In genomic region chr5:138334867-138335447, GRCh38 we compare ENCODE assay signal across 20 cellular contexts. TPM values are rescaled to one million over a fixed set of nuclear protein-coding genes. Genes with fewer than 3 reads are reported as not detected.
DNase-seq lines count a peak whose midpoint lies in the region; ATAC-seq and TF ChIP-seq lines count a peak whose summit lies in the region.
"Had no signal": no experiment of that assay in that cellular context is flagged by ENCODE, and none has a peak within 500 bp of the region (broad histone marks: within the 10 kb centered on the region; RNA-seq: fewer than 3 reads in every experiment).

No MANE protein-coding gene starts in this region.

- no peaks in the 10 kb centered on the region for H3K27me3 ChIP-seq in MG63
- no peaks in the 10 kb centered on the region for H3K27me3 ChIP-seq in brain microvascular endothelial cell (replicated peaks)
- H3K27me3 ChIP-seq: dorsolateral prefrontal cortex, hepatocyte, spleen, upper lobe of right lung had no signal

- ATAC-seq in natural killer cell treated with Interleukin-12 subunit alpha and Interleukin-12 subunit beta and Interleukin-15 and Interleukin-18, amount 100 ng/mL, for 72 hours, result no peak
- no peak for ATAC-seq in activated CD8-positive, alpha-beta memory T cell treated with anti-CD3 and anti-CD28 coated beads, Interleukin-2, amount 10 ng/mL, durations not matched to agents 7 days and 5 days
- ATAC-seq: CD8-positive, alpha-beta T cell; left colon; upper lobe of right lung had no signal

- intact Hi-C loops in activated CD4-positive, alpha-beta T cell treated with anti-CD3 and anti-CD28 coated beads, Interleukin-2, amount 10 ng/mL, durations not matched to agents 24 days and 14 days (cut with micrococcal nuclease), result loop anchor here (5.0 to 10.0 kb wide), 4 partner anchors 300 to 1070 kb away; partner anchors contain the start of genes FAM13B, HNRNPA0 and SPATA24

- peaks cover 9% of the 10 kb centered on the region; the same call in 1 of the 2 replicates for H3K36me3 ChIP-seq in MG63
- H3K36me3 ChIP-seq in brain microvascular endothelial cell (replicated peaks), result no peaks in the 10 kb centered on the region
- H3K36me3 ChIP-seq: spleen, upper lobe of right lung had no signal

- H3K4me1 Mint-ChIP-seq in activated CD4-positive, alpha-beta T cell treated with anti-CD3 and anti-CD28 coated beads, Interleukin-2, amount 10 ng/mL, durations not matched to agents 24 days and 14 days, result peaks cover 43% of the 10 kb centered on the region
- H3K4me1 Mint-ChIP-seq in natural killer cell treated with Interleukin-12 subunit alpha and Interleukin-12 subunit beta and Interleukin-15 and Interleukin-18, amount 100 ng/mL, for 72 hours (ENCODE audit: low read depth in 2 of 2), result peaks cover 30 to 53% of the 10 kb centered on the region in 2 donors
- H3K4me1 Mint-ChIP-seq in activated CD8-positive, alpha-beta memory T cell treated with anti-CD3 and anti-CD28 coated beads, Interleukin-2, amount 10 ng/mL, durations not matched to agents 7 days and 5 days, result peaks cover 39% of the 10 kb centered on the region

- H3K36me3 Mint-ChIP-seq in activated CD4-positive, alpha-beta T cell treated with anti-CD3 and anti-CD28 coated beads, Interleukin-2, amount 10 ng/mL, durations not matched to agents 24 days and 14 days (ENCODE audit: low read depth), result no peaks in the 10 kb centered on the region
- H3K36me3 Mint-ChIP-seq in natural killer cell treated with Interleukin-12 subunit alpha and Interleukin-12 subunit beta and Interleukin-15 and Interleukin-18, amount 100 ng/mL, for 72 hours, result no peaks in the 10 kb centered on the region
- H3K36me3 Mint-ChIP-seq in activated CD8-positive, alpha-beta memory T cell treated with anti-CD3 and anti-CD28 coated beads, Interleukin-2, amount 10 ng/mL, durations not matched to agents 7 days and 5 days, result peaks cover 1% of the 10 kb centered on the region

- TF ChIP-seq CTCF in brain microvascular endothelial cell (IDR thresholded peaks at IDR 0.05; ENCODE audit: low read depth, low read length, missing control alignments), result no peak

- H3K4me3 Mint-ChIP-seq in activated CD4-positive, alpha-beta T cell treated with anti-CD3 and anti-CD28 coated beads, Interleukin-2, amount 10 ng/mL, durations not matched to agents 24 days and 14 days, result no peak overlapping the region
- H3K4me3 Mint-ChIP-seq in natural killer cell treated with Interleukin-12 subunit alpha and Interleukin-12 subunit beta and Interleukin-15 and Interleukin-18, amount 100 ng/mL, for 72 hours, result peak overlapping the region; percentile 56
- no peak overlapping the region for H3K4me3 Mint-ChIP-seq in activated CD8-positive, alpha-beta memory T cell treated with anti-CD3 and anti-CD28 coated beads, Interleukin-2, amount 10 ng/mL, durations not matched to agents 7 days and 5 days

- no peaks in the 10 kb centered on the region for H3K9me3 ChIP-seq in MG63
- H3K9me3 ChIP-seq: spleen, upper lobe of right lung had no signal

- H3K9me3 Mint-ChIP-seq in activated CD4-positive, alpha-beta T cell treated with anti-CD3 and anti-CD28 coated beads, Interleukin-2, amount 10 ng/mL, durations not matched to agents 24 days and 14 days, result no peaks in the 10 kb centered on the region
- H3K9me3 Mint-ChIP-seq in natural killer cell treated with Interleukin-12 subunit alpha and Interleukin-12 subunit beta and Interleukin-15 and Interleukin-18, amount 100 ng/mL, for 72 hours, result no peaks in the 10 kb centered on the region
- H3K9me3 Mint-ChIP-seq in activated CD8-positive, alpha-beta memory T cell treated with anti-CD3 and anti-CD28 coated beads, Interleukin-2, amount 10 ng/mL, durations not matched to agents 7 days and 5 days (ENCODE audit: low read depth), result no peaks in the 10 kb centered on the region
- H3K9me3 Mint-ChIP-seq: CD8-positive, alpha-beta T cell had no signal

- H3K4me3 ChIP-seq in MG63 (no peak overlapping the region), brain microvascular endothelial cell (ENCODE audit: low read depth, low read length) (no peak overlapping the region)
- H3K4me3 ChIP-seq: dorsolateral prefrontal cortex, hepatocyte, spleen, upper lobe of right lung had no signal

- H3K27me3 Mint-ChIP-seq in activated CD4-positive, alpha-beta T cell treated with anti-CD3 and anti-CD28 coated beads, Interleukin-2, amount 10 ng/mL, durations not matched to agents 24 days and 14 days, result no peaks in the 10 kb centered on the region
- H3K27me3 Mint-ChIP-seq in natural killer cell treated with Interleukin-12 subunit alpha and Interleukin-12 subunit beta and Interleukin-15 and Interleukin-18, amount 100 ng/mL, for 72 hours, result no peaks in the 10 kb centered on the region
- peaks cover 5% of the 10 kb centered on the region for H3K27me3 Mint-ChIP-seq in activated CD8-positive, alpha-beta memory T cell treated with anti-CD3 and anti-CD28 coated beads, Interleukin-2, amount 10 ng/mL, durations not matched to agents 7 days and 5 days

- in situ Hi-C loops in brain microvascular endothelial cell (cut with HindIII; ENCODE audit: low pct_ligation_motif_present, low sequenced_read_pairs), result no loop called here

- no peak overlapping the region for H3K27ac ChIP-seq in brain microvascular endothelial cell
- H3K27ac ChIP-seq: dorsolateral prefrontal cortex, hepatocyte, spleen, upper lobe of right lung had no signal

- CTCF ChIA-PET in activated CD8-positive, alpha-beta memory T cell treated with anti-CD3 and anti-CD28 coated beads, Interleukin-2, amount 10 ng/mL, durations not matched to agents 7 days and 5 days (lab: Charles Lee), result interaction anchor here (13.9 kb wide), 1 partner anchor 16 kb away, joined by 382 read pairs; the partner anchor contains the start of gene KDM3B

- DNase-seq in activated CD4-positive, alpha-beta T cell treated with anti-CD3 and anti-CD28 coated beads for 48 hours, result peak; percentile 18
- DNase-seq in activated CD4-positive, alpha-beta T cell treated with anti-CD3 and anti-CD28 coated beads, Interleukin-2, amount 10 ng/mL, durations not matched to agents 24 days and 14 days, result no peak
- DNase-seq in MG63, result peak; percentile 37
- DNase-seq in amniotic epithelial cell (ENCODE audit: low read depth), result peak; percentile 54
- no peak for DNase-seq in natural killer cell treated with Interleukin-12 subunit alpha and Interleukin-12 subunit beta and Interleukin-15 and Interleukin-18, amount 100 ng/mL, for 72 hours (ENCODE audit: low spot score)
- DNase-seq in activated CD8-positive, alpha-beta memory T cell treated with anti-CD3 and anti-CD28 coated beads, Interleukin-2, amount 10 ng/mL, durations not matched to agents 7 days and 5 days, result no peak
- DNase-seq in CD1c-positive myeloid dendritic cell (ENCODE audit: extremely low spot score), result no peak
- DNase-seq in brain microvascular endothelial cell, result no peak
- DNase-seq: CD8-positive, alpha-beta T cell; dorsolateral prefrontal cortex; KBM-7; left colon; NCI-H1436; NCI-H2227 treated with DMSO at 0.1 percent for 48 hours; posterior cingulate gyrus; spleen; stimulated activated naive CD4-positive, alpha-beta T cell; T-helper 9 cell; upper lobe of right lung had no signal

- no peak overlapping the region for H3K27ac Mint-ChIP-seq in activated CD4-positive, alpha-beta T cell treated with anti-CD3 and anti-CD28 coated beads, Interleukin-2, amount 10 ng/mL, durations not matched to agents 24 days and 14 days
- H3K27ac Mint-ChIP-seq in natural killer cell treated with Interleukin-12 subunit alpha and Interleukin-12 subunit beta and Interleukin-15 and Interleukin-18, amount 100 ng/mL, for 72 hours, result peak overlapping the region in 1 of 2 donors; percentile 41
- no peak overlapping the region for H3K27ac Mint-ChIP-seq in activated CD8-positive, alpha-beta memory T cell treated with anti-CD3 and anti-CD28 coated beads, Interleukin-2, amount 10 ng/mL, durations not matched to agents 7 days and 5 days
- H3K27ac Mint-ChIP-seq: CD8-positive, alpha-beta T cell had no signal

RNA-seq across cellular contexts. Expression of gene FAM53C, which starts 3.1 kb away (rescaled TPM):
- total RNA-seq in activated CD4-positive, alpha-beta T cell treated with anti-CD3 and anti-CD28 coated beads, Interleukin-2, amount 10 ng/mL, durations not matched to agents 24 days and 14 days, result 24.1 and 27.1 TPM in 2 replicates
- total RNA-seq in MG63 (2014; rRNA removed; shearing (Covaris generic); ENCODE audit: low replicate concordance), result 34.5 and 76.2 TPM in 2 replicates
- 10 to 100 TPM; 28.8 to 30.6 TPM for total RNA-seq in natural killer cell treated with Interleukin-12 subunit alpha and Interleukin-12 subunit beta and Interleukin-15 and Interleukin-18, amount 100 ng/mL, for 72 hours
- 10 to 100 TPM; 30.5 to 33.5 TPM for total RNA-seq in activated CD8-positive, alpha-beta memory T cell treated with anti-CD3 and anti-CD28 coated beads, Interleukin-2, amount 10 ng/mL, durations not matched to agents 7 days and 5 days

RNA-seq across cellular contexts. Expression of gene CDC25C, which starts 3.4 kb away (rescaled TPM):
- 6.7 and 7.9 TPM in 2 replicates for total RNA-seq in activated CD4-positive, alpha-beta T cell treated with anti-CD3 and anti-CD28 coated beads, Interleukin-2, amount 10 ng/mL, durations not matched to agents 24 days and 14 days
- total RNA-seq in MG63 (2014; rRNA removed; shearing (Covaris generic); ENCODE audit: low replicate concordance), result 20.2 and 23.9 TPM in 2 replicates
- 10 to 100 TPM in 1 of 2 donors, 1 to 10 TPM in 1; 5.5 to 14.0 TPM for total RNA-seq in natural killer cell treated with Interleukin-12 subunit alpha and Interleukin-12 subunit beta and Interleukin-15 and Interleukin-18, amount 100 ng/mL, for 72 hours
- total RNA-seq in activated CD8-positive, alpha-beta memory T cell treated with anti-CD3 and anti-CD28 coated beads, Interleukin-2, amount 10 ng/mL, durations not matched to agents 7 days and 5 days, result 10 to 100 TPM; 14.9 to 21.3 TPM
- total RNA-seq: CD8-positive, alpha-beta T cell had no signal

RNA-seq across cellular contexts. Expression of gene KDM3B, which starts 17.5 kb away (rescaled TPM):
- 48.7 and 52.7 TPM in 2 replicates for total RNA-seq in activated CD4-positive, alpha-beta T cell treated with anti-CD3 and anti-CD28 coated beads, Interleukin-2, amount 10 ng/mL, durations not matched to agents 24 days and 14 days
- total RNA-seq in MG63 (2014; rRNA removed; shearing (Covaris generic); ENCODE audit: low replicate concordance), result 41.6 and 42.9 TPM in 2 replicates
- total RNA-seq in natural killer cell treated with Interleukin-12 subunit alpha and Interleukin-12 subunit beta and Interleukin-15 and Interleukin-18, amount 100 ng/mL, for 72 hours, result 10 to 100 TPM; 58.6 to 61.7 TPM
- 10 to 100 TPM; 57.4 to 60.5 TPM for total RNA-seq in activated CD8-positive, alpha-beta memory T cell treated with anti-CD3 and anti-CD28 coated beads, Interleukin-2, amount 10 ng/mL, durations not matched to agents 7 days and 5 days

Comparison
In these comparisons a context has a peak if more than half of its experiments do, and no peak if none do; other contexts are left out.
1. DNase-seq: peak in activated CD4-positive, alpha-beta T cell treated with anti-CD3 and anti-CD28 coated beads for 48 hours (single experiment), MG63 (single experiment) and amniotic epithelial cell (single experiment); none in activated CD4-positive, alpha-beta T cell treated with anti-CD3 and anti-CD28 coated beads, Interleukin-2, amount 10 ng/mL, durations not matched to agents 24 days and 14 days (single experiment), natural killer cell treated with Interleukin-12 subunit alpha and Interleukin-12 subunit beta and Interleukin-15 and Interleukin-18, amount 100 ng/mL, for 72 hours (single experiment), activated CD8-positive, alpha-beta memory T cell treated with anti-CD3 and anti-CD28 coated beads, Interleukin-2, amount 10 ng/mL, durations not matched to agents 7 days and 5 days (single experiment), CD1c-positive myeloid dendritic cell (single experiment) and brain microvascular endothelial cell (single experiment).